Comparison of ENCODE assay signal across 17 cellular contexts in genomic region chr3:36521007-36521379, GRCh38.
"Had no signal": no experiment of that assay in that cellular context is flagged by ENCODE, and none has a peak within 500 bp of the region (broad histone marks: within the 10 kb centered on the region; RNA-seq: fewer than 3 reads in every experiment).

No MANE protein-coding gene starts in this region.

- DNase-seq: dermis blood vessel endothelial cell; dorsolateral prefrontal cortex; effector CD4-positive, alpha-beta T cell; effector memory CD4-positive, alpha-beta T cell; foreskin keratinocyte; heart left ventricle; hippocampal formation; left cardiac atrium; left lung; left ventricle myocardium superior; lower lobe of right lung; mesenchymal stem cell; midbrain; naive thymus-derived CD4-positive, alpha-beta T cell had no signal

- H3K9me3 ChIP-seq: esophagus muscularis mucosa, gastroesophageal sphincter, heart left ventricle, left lung, lower lobe of right lung had no signal

- H3K27me3 ChIP-seq: esophagus muscularis mucosa, foreskin keratinocyte, gastroesophageal sphincter, heart left ventricle, left lung had no signal

- H3K27ac ChIP-seq: coronary artery, dorsolateral prefrontal cortex, esophagus muscularis mucosa, foreskin keratinocyte, gastroesophageal sphincter, heart left ventricle, left lung, lower lobe of right lung had no signal

- H3K4me1 ChIP-seq: gastroesophageal sphincter, heart left ventricle, left lung, lower lobe of right lung had no signal

- H3K36me3 ChIP-seq: esophagus muscularis mucosa, gastroesophageal sphincter, heart left ventricle, left lung, lower lobe of right lung had no signal

- H3K4me3 ChIP-seq: coronary artery, dorsolateral prefrontal cortex, esophagus muscularis mucosa, gastroesophageal sphincter, heart left ventricle, left lung, lower lobe of right lung had no signal

- ATAC-seq: foreskin keratinocyte; gastroesophageal sphincter; heart left ventricle; left cardiac atrium; left lung; left ventricle myocardium superior; lower lobe of right lung; naive thymus-derived CD4-positive, alpha-beta T cell had no signal
